ENCODE assay signal across 9 cellular contexts in the genomic region with DNA sequence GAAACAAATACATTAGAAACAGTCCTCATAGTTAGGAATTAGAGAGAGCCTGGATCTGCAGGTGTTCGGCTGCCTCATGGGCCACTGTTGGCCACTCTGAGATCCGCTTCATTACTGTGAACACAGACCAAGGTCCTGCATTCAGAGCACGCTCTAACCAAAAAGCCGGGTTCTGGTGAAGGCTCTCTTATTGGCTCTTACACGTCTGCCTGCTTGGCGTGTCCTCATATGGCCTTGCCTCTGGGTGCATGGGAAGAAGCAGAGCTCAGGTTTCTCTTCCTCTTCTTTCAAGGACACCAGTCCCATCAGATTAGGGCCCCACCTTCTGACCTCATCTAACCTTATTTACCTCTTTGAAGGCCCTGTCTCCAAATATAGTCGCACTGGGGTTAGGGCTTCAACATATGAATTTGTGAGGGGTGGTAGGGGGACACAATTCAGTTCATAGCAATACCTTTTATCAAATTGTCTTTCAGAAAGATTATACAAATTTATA. TPM values are rescaled to one million over a fixed set of nuclear protein-coding genes. Genes with fewer than 3 reads are reported as not detected.
A peak's percentile ranks its signal among the peaks of the same experiment; 100 is the strongest.
DNase-seq lines count a peak whose midpoint lies in the region; ATAC-seq and TF ChIP-seq lines count a peak whose summit lies in the region.
"Had no signal": no experiment of that assay in that cellular context is flagged by ENCODE, and none has a peak within 500 bp of the region (broad histone marks: within the 10 kb centered on the region; RNA-seq: fewer than 3 reads in every experiment).

No MANE protein-coding gene starts in this region.

- H3K9me3 ChIP-seq in heart right ventricle = no peaks in the 10 kb centered on the region
- H3K9me3 ChIP-seq: A549 had no signal

- peak; percentile 97 for ATAC-seq in HG02938 (IDR thresholded peaks at IDR 0.05; ENCODE audit: unreplicated experiment)
- ATAC-seq in heart right ventricle = peak in 7 of 8 donors; percentile 64 to 90 (median 82)
- ATAC-seq: A549 had no signal

- no peak for TF ChIP-seq CTCF in heart right ventricle (IDR thresholded peaks at IDR 0.05)

- H3K4me3 ChIP-seq in heart right ventricle = no peak overlapping the region
- H3K4me3 ChIP-seq: A549 had no signal

- H3K36me3 ChIP-seq in heart right ventricle = no peaks in the 10 kb centered on the region

- intact Hi-C loops in heart right ventricle (cut with DNase I) = no loop called here

- H3K4me1 ChIP-seq in heart right ventricle = peaks cover 0 to 23% (median 11%) of the 10 kb centered on the region in 9 donors
- H3K4me1 ChIP-seq: A549 had no signal

- peak overlapping the region in 4 of 10 donors; percentile 3 to 59 (median 48) for H3K27ac ChIP-seq in heart right ventricle
- H3K27ac ChIP-seq: A549 had no signal

- no peaks in the 10 kb centered on the region for H3K27me3 ChIP-seq in heart right ventricle

- DNase-seq in DMS79 treated with DMSO at 0.1 percent for 48 hours (lab: John Stamatoyannopoulos, UW) = peak; percentile 5
- DNase-seq in DMS79 (lab: John Stamatoyannopoulos, UW) = no peak
- DNase-seq in NCI-H2171 treated with DMSO at 0.1 percent for 48 hours (lab: John Stamatoyannopoulos, UW) = peak; percentile 82
- peak; percentile 18 to 35 for DNase-seq in heart right ventricle
- DNase-seq in stimulated activated CD4-positive, alpha-beta T cell treated with anti-CD3 and anti-CD28 coated beads, Interleukin-4, amount 100 ng/mL, for 4 hours = no peak
- no peak for DNase-seq in stimulated activated CD4-positive, alpha-beta T cell treated with anti-CD3 and anti-CD28 coated beads, Interleukin-2, amount 100 ng/mL, for 24 hours
- DNase-seq in H4 (ENCODE audit: low spot score) = no peak

- WGBS in heart right ventricle, 2 donors = 30 to 33% methylated on average over 7 of the region's 7 CpGs

RNA-seq across cellular contexts. Expression of a gene that starts 37.1 kb away (rescaled TPM):
- total RNA-seq in heart right ventricle = 10 to 100 TPM; 31.9 to 43.5 (median 35.7) TPM
- 10 to 100 TPM; 13.3 to 15.8 TPM for polyA plus RNA-seq in heart right ventricle
- 33.2 and 33.7 TPM in 2 replicates for total RNA-seq in H4 (2014; rRNA removed; shearing (Covaris generic))

Comparison
In these comparisons a context has a peak if more than half of its experiments do, and no peak if none do; other contexts are left out.
1. DNase-seq: peak in DMS79 treated with DMSO at 0.1 percent for 48 hours (single experiment), NCI-H2171 treated with DMSO at 0.1 percent for 48 hours (single experiment) and heart right ventricle (2 of 2); none in DMS79 (single experiment), stimulated activated CD4-positive, alpha-beta T cell treated with anti-CD3 and anti-CD28 coated beads, Interleukin-4, amount 100 ng/mL, for 4 hours (0 of 2), stimulated activated CD4-positive, alpha-beta T cell treated with anti-CD3 and anti-CD28 coated beads, Interleukin-2, amount 100 ng/mL, for 24 hours (0 of 2) and H4 (single experiment).